In genomic region chr18:78830826-78831225, GRCh38 we compare ENCODE assay signal across 8 cellular contexts.
"Had no signal": no experiment of that assay in that cellular context is flagged by ENCODE, and none has a peak within 500 bp of the region (broad histone marks: within the 10 kb centered on the region; RNA-seq: fewer than 3 reads in every experiment).

No MANE protein-coding gene starts in this region.

- H3K4me3 ChIP-seq: GM23248, GM23338, HAP-1 had no signal

- H3K4me1 Mint-ChIP-seq: GM23338 had no signal

- H3K4me3 Mint-ChIP-seq: GM23338, H9, HFFc6 had no signal

- H3K9ac ChIP-seq: GM23248 had no signal

- H2AFZ ChIP-seq: GM23248, GM23338 had no signal

- H3K27ac ChIP-seq: GM23248 had no signal

- H3K9me3 Mint-ChIP-seq: H9 had no signal

- ATAC-seq: GM23338, HCT116 had no signal

- H3K9me3 ChIP-seq: HAP-1 had no signal

- H3K36me3 ChIP-seq: HAP-1 had no signal

- DNase-seq: GM23248, GOT3, H9, HCEC 1CT, HFFc6 had no signal

- H3K27ac Mint-ChIP-seq: GM23338, H9, HFFc6 had no signal

- H3K4me2 ChIP-seq: GM23338 had no signal
